In the genomic region with DNA sequence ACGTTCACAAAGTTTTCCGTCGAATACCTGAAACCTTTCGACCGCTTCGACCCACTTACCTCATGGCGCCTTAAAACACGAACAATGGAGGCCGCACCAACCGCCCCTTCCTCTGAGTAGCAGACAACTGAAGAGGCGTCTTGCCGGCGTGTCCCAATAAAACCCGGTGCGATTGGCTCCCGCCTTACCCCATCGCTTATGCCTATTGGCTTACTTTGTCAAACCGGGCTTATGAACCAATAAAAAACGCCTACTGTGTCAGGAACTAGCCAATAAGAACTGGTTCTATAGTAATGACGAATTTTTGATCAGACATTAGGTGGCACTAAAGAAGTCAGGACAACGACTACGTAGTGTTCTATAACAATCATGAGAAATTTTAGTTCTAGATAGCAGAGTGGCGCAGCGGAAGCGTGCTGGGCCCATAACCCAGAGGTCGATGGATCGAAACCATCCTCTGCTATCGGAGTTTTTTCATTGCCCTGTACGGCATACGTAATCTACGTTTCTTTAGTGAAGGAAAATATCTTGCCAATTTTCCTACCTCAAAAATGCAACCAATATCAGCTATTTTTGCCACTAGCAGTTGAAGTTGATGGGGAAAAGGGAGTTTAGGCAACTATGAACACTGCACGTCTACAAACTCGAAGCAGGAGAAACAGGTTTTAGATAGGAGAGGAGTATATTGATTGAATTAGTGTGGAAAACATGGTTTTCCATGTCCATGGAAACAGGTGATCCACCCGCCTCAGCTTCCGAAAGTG, we compare ENCODE assay signal across 8 cellular contexts. TPM values are rescaled to one million over a fixed set of nuclear protein-coding genes. Genes with fewer than 3 reads are reported as not detected.
DNase-seq lines count a peak whose midpoint lies in the region; ATAC-seq and TF ChIP-seq lines count a peak whose summit lies in the region.

ILF2 (minus strand) TSS at position 135 of the 764 bp plus-strand sequence; CDS start at position 64, 71 bp downstream.

- peaks cover 12 to 21% of the 10 kb centered on the region in 2 experiments; a peak in 1 of 4 replicates for H3K79me1 ChIP-seq in IMR-90 (ENCODE audit: low read depth in 1 of 2, low read length in 2 of 2)

- ATAC-seq in GM21528 (IDR thresholded peaks at IDR 0.05; ENCODE audit: low FRiP score, unreplicated experiment) (peak; percentile 92), IMR-90 (ENCODE audit: low read depth) (peak; percentile 93)

- TF ChIP-seq POLR2A in IMR-90 (IDR thresholded peaks at IDR 0.05; ENCODE audit: low read depth, low read length): peak; percentile 97

- H3K9me1 ChIP-seq in IMR-90 (ENCODE audit: insufficient read depth, low read length): no peaks in the 10 kb centered on the region

- H3K4ac ChIP-seq in IMR-90 (ENCODE audit: low read depth, low read length): peak within 1 kb of the TSS; percentile 87

- TF ChIP-seq CTCF in IMR-90 (conservative IDR thresholded peaks at IDR 0.05; ENCODE audit: low read depth, low read length) (peak; percentile 37), OCI-LY7 (conservative IDR thresholded peaks at IDR 0.05; ENCODE audit: low read length) (peak; percentile 69), epithelial cell of proximal tubule (conservative IDR thresholded peaks at IDR 0.05; ENCODE audit: low read depth, low read length) (peak; percentile 26)

- H3K4me3 ChIP-seq in IMR-90 (ENCODE audit: insufficient read depth, low read depth, low read length): peak within 1 kb of the TSS; percentile 65
- H3K4me3 ChIP-seq in OCI-LY7 (ENCODE audit: low read depth, low read length, poor library complexity, severe bottlenecking): peak within 1 kb of the TSS; percentile 97
- H3K4me3 ChIP-seq in epithelial cell of proximal tubule (ENCODE audit: low read depth, low read length): peak within 1 kb of the TSS; percentile 70

- H2BK20ac ChIP-seq in IMR-90 (ENCODE audit: low read depth, low read length): no peak within 1 kb of the TSS

- DNase-seq in DMS153 (lab: John Stamatoyannopoulos, UW) (peak; percentile 100), IMR-90 (peak; percentile 100), OCI-LY7 (ENCODE audit: low spot score) (peak; percentile 100), activated T-cell treated with anti-CD3 and anti-CD28 coated beads for 24 hours (ENCODE audit: low read depth) (peak; percentile 93), epithelial cell of proximal tubule (ENCODE audit: low read depth) (peak; percentile 99), mucosa of gallbladder (ENCODE audit: low spot score) (peak; percentile 98)
- peak; percentile 91 to 95 for DNase-seq in stimulated activated CD8-positive, alpha-beta memory T cell treated with anti-CD3 and anti-CD28 coated beads, Interleukin-4, amount 100 ng/mL, for 4 hours (ENCODE audit: low read depth in 2 of 2, low spot score in 1 of 2)

- no peak for TF ChIP-seq RAD21 in IMR-90 (IDR thresholded peaks at IDR 0.05; ENCODE audit: low read length)

- peak within 1 kb of the TSS; percentile 83 for H3K9ac ChIP-seq in IMR-90 (ENCODE audit: low read depth, low read length)

- H3K9me2 ChIP-seq in OCI-LY7 (ENCODE audit: insufficient read depth, low read length): no peaks in the 10 kb centered on the region

- H2AK5ac ChIP-seq in IMR-90 (ENCODE audit: low read depth, low read length): peak within 1 kb of the TSS; percentile 91

- H2AK9ac ChIP-seq in IMR-90 (replicated peaks; ENCODE audit: low read depth, low read length, poor library complexity): peak within 1 kb of the TSS; percentile 99

- BruUV-seq in IMR-90 (replicated peaks; lab: Mats Ljungman, UMichigan): no TSS peak
- no TSS peak for BruUV-seq in OCI-LY7 (replicated peaks; lab: Mats Ljungman, UMichigan)

- H3K27ac ChIP-seq in IMR-90 (ENCODE audit: insufficient read depth, low read length): peak within 1 kb of the TSS; percentile 61
- peak within 1 kb of the TSS; percentile 78 for H3K27ac ChIP-seq in OCI-LY7 (ENCODE audit: low read depth, low read length, poor library complexity, severe bottlenecking)

- dilution Hi-C loops in IMR-90 (cut with HindIII; ENCODE audit: low sequenced_read_pairs, unreplicated experiment): no loop called here

- peak within 1 kb of the TSS; percentile 52 for H2BK5ac ChIP-seq in IMR-90 (ENCODE audit: low read depth, low read length, poor library complexity, severe bottlenecking)

- intact Hi-C loops in IMR-90 (cut with micrococcal nuclease) (loop anchor here (2.0 to 5.0 kb wide), 4 partner anchors 98 to 736 kb away; partner anchors contain the start of gene IL6R), OCI-LY7 (cut with micrococcal nuclease; ENCODE audit: unreplicated experiment) (loop anchor here (1.0 to 10.0 kb wide), 4 partner anchors 36 to 156 kb away; partner anchors contain the start of genes CHTOP and INTS3)

- peak within 1 kb of the TSS; percentile 13; the same call in 1 of the 2 replicates for H2BK120ac ChIP-seq in IMR-90 (ENCODE audit: low read depth, low read length)

- no peaks in the 10 kb centered on the region for H3K27me3 ChIP-seq in IMR-90 (ENCODE audit: control insufficient read depth, insufficient read depth, low read length)

- peak within 1 kb of the TSS; percentile 43 to 92 for H4K8ac ChIP-seq in IMR-90 (ENCODE audit: low read depth in 2 of 2, low read length in 2 of 2)

- H3K56ac ChIP-seq in IMR-90 (ENCODE audit: extremely low read depth, insufficient read depth, low read length): peak within 1 kb of the TSS; percentile 89

- peak within 1 kb of the TSS; percentile 71 for H3K23ac ChIP-seq in IMR-90 (ENCODE audit: low read depth, low read length)

- H3K4me1 ChIP-seq in IMR-90 (ENCODE audit: control insufficient read depth, insufficient read depth, low read length) (peaks cover 1% of the 10 kb centered on the region; the same call in 1 of the 2 replicates), OCI-LY7 (ENCODE audit: insufficient read depth, low read length, poor library complexity, severe bottlenecking) (peaks cover 28% of the 10 kb centered on the region)

- no peaks in the 10 kb centered on the region for H3K9me3 ChIP-seq in IMR-90 (ENCODE audit: control insufficient read depth, insufficient read depth, low read length)
- no peaks in the 10 kb centered on the region for H3K9me3 ChIP-seq in OCI-LY7 (ENCODE audit: low read length)

- in situ Hi-C loops in IMR-90 (cut with MboI; ENCODE audit: low sequenced_read_pairs): loop anchor here (10.0 kb wide), 1 partner anchor 304 kb away; the partner anchor contains the start of gene JTB

- H2BK15ac ChIP-seq in IMR-90 (ENCODE audit: low read depth, low read length): no peak within 1 kb of the TSS

- H3K18ac ChIP-seq in IMR-90 (ENCODE audit: low read depth, low read length): peak within 1 kb of the TSS; percentile 11; the same call in 1 of the 2 replicates

- peak within 1 kb of the TSS; percentile 41 for H4K5ac ChIP-seq in IMR-90 (ENCODE audit: low read depth, low read length)

- H4K91ac ChIP-seq in IMR-90 (ENCODE audit: insufficient read depth, low read depth, low read length): peak within 1 kb of the TSS; percentile 86

- H3K14ac ChIP-seq in IMR-90 (replicated peaks; ENCODE audit: low read depth, low read length): peak within 1 kb of the TSS; percentile 93

- POLR2A ChIA-PET in IMR-90 (lab: Charles Lee; ENCODE audit: unreplicated experiment) (no interaction called here), OCI-LY7 (lab: Charles Lee) (interaction anchor here (1.6 to 1.8 kb wide), 2 partner anchors 12 to 37 kb away, joined by 5 to 8 read pairs; partner anchors contain the start of genes CHTOP and SNAPIN)

- 0% methylated on average over 12 of the region's 35 CpGs; no CpG with 5 or more reads in 1 of the 2 experiments for WGBS in IMR-90 (ENCODE audit: extremely low coverage in 2 of 2, insufficient read length in 1 of 2), 2 experiments

- peaks cover 38% of the 10 kb centered on the region for H3K79me2 ChIP-seq in OCI-LY7 (ENCODE audit: insufficient read depth, low read depth, low read length)

- H3K4me2 ChIP-seq in IMR-90 (ENCODE audit: low read depth, low read length) (peak within 1 kb of the TSS; percentile 88), OCI-LY7 (ENCODE audit: low read length) (peak within 1 kb of the TSS; percentile 91)

- CTCF ChIA-PET in IMR-90 (lab: Yijun Ruan, JAX): no interaction called here
- CTCF ChIA-PET in OCI-LY7 (lab: Charles Lee; ENCODE audit: unreplicated experiment): no interaction called here

- peaks cover 11% of the 10 kb centered on the region; the same call in 1 of the 2 replicates for H4K20me1 ChIP-seq in IMR-90 (ENCODE audit: insufficient read depth, low read length)
- H4K20me1 ChIP-seq in OCI-LY7 (ENCODE audit: insufficient read depth, low read length): peaks cover 4% of the 10 kb centered on the region; the same call in 1 of the 2 replicates

- peaks cover 25% of the 10 kb centered on the region for H3K36me3 ChIP-seq in IMR-90 (ENCODE audit: control insufficient read depth, insufficient read depth, low read length)
- peaks cover 47% of the 10 kb centered on the region for H3K36me3 ChIP-seq in OCI-LY7 (ENCODE audit: insufficient read depth, low read length)

- H2AFZ ChIP-seq in IMR-90 (replicated peaks; ENCODE audit: low read length, poor library complexity) (peak within 1 kb of the TSS; percentile 90), OCI-LY7 (ENCODE audit: low read length) (peak within 1 kb of the TSS; percentile 94)

TF ChIP-seq in IMR-90, 13 proteins besides CTCF, POLR2A, EP300 and RAD21 (continues in another document):
- TF ChIP-seq NFE2L2 (IDR thresholded peaks at IDR 0.05; ENCODE audit: low read depth, low read length): no peak
- TF ChIP-seq MAFK (IDR thresholded peaks at IDR 0.05; ENCODE audit: low read depth, low read length): no peak
- peak; percentile 97 for TF ChIP-seq FOS (IDR thresholded peaks at IDR 0.05; ENCODE audit: low read depth, low read length)
- no peak for TF ChIP-seq BHLHE40 (IDR thresholded peaks at IDR 0.05; ENCODE audit: low read depth, low read length)
- TF ChIP-seq MAZ (IDR thresholded peaks at IDR 0.05; ENCODE audit: borderline replicate concordance, low read depth, low read length): 0 out of 2 replicates have a peak, but pooled peaks have one; percentile 63
- no peak for TF ChIP-seq CEBPB (IDR thresholded peaks at IDR 0.05; ENCODE audit: low read depth, low read length)
- peak; percentile 91; the same call in 1 of the 2 replicates for TF ChIP-seq CHD1 (IDR thresholded peaks at IDR 0.05; ENCODE audit: low read depth, low read length)
- peak; percentile 57; the same call in 1 of the 2 replicates for TF ChIP-seq MXI1 (IDR thresholded peaks at IDR 0.05; ENCODE audit: borderline replicate concordance, low read depth, low read length)

RNA-seq across cellular contexts. Expression of gene ILF2, which starts in this region (rescaled TPM):
- 405 and 504 TPM in 2 replicates for total RNA-seq in IMR-90 (2012; rRNA removed)
- 269 and 273 TPM in 2 replicates for polyA plus RNA-seq in IMR-90 (2012; rRNA removed)
- 87.2 and 161 TPM in 2 replicates for polyA plus RNA-seq in IMR-90 (2012; cell fraction: cytosol; rRNA removed)
- polyA plus RNA-seq in IMR-90 (2012; cell fraction: nucleus; rRNA removed; ENCODE audit: low replicate concordance): 43.3 and 169 TPM in 2 replicates
- total RNA-seq in OCI-LY7 (2014; rRNA removed; shearing (Covaris generic)): 287 and 300 TPM in 2 replicates
- total RNA-seq in OCI-LY7 (2022): 319 and 334 TPM in 2 replicates
- 295 and 370 TPM in 2 replicates for total RNA-seq in epithelial cell of proximal tubule
- total RNA-seq in mucosa of gallbladder: 87.6 TPM

Comparison
In these comparisons a context has a peak if more than half of its experiments do, and no peak if none do; other contexts are left out.
1. Peak in every context shown above with its lines: DNase-seq, ATAC-seq, H3K4me3 ChIP-seq and H3K27ac ChIP-seq.